In genomic region chr15:67130166-67130565, GRCh38 we compare ENCODE assay signal across 16 cellular contexts.
DNase-seq lines count a peak whose midpoint lies in the region; ATAC-seq lines count a peak whose summit lies in the region.
"Had no signal": no experiment of that assay in that cellular context is flagged by ENCODE, and none has a peak within 500 bp of the region (broad histone marks: within the 10 kb centered on the region; RNA-seq: fewer than 3 reads in every experiment).

No MANE protein-coding gene starts in this region.

- no peak overlapping the region for H3K4me3 Mint-ChIP-seq in T-helper 2 cell treated with Interferon-gamma antibody and Interleukin-4, amounts not matched to agents 5 μg/mL and 100 μg/mL, for 36 hours
- H3K4me3 Mint-ChIP-seq in T-helper 17 cell (peak overlapping the region; percentile 33), memory B cell (no peak overlapping the region)

- H3K4me3 ChIP-seq in subcutaneous abdominal adipose tissue (ENCODE audit: low read depth in 1 of 5, low read length in 5 of 5): no peak overlapping the region
- H3K4me3 ChIP-seq: colonic mucosa, MG63 had no signal

- H3K4me1 ChIP-seq in subcutaneous abdominal adipose tissue (ENCODE audit: control insufficient read depth in 5 of 5, insufficient read depth in 5 of 5, low read length in 5 of 5): peaks cover 19 to 81% (median 69%) of the 10 kb centered on the region in 5 donors

- H3K27me3 ChIP-seq in subcutaneous abdominal adipose tissue (ENCODE audit: control insufficient read depth in 5 of 5, insufficient read depth in 4 of 5, low read length in 5 of 5): peaks cover 0 to 3% (median 0%) of the 10 kb centered on the region in 5 donors
- H3K27me3 ChIP-seq: colonic mucosa, MG63 had no signal

- H3K27me3 Mint-ChIP-seq in T-helper 2 cell treated with Interferon-gamma antibody and Interleukin-4, amounts not matched to agents 5 μg/mL and 100 μg/mL, for 36 hours (ENCODE audit: low read depth): no peaks in the 10 kb centered on the region
- H3K27me3 Mint-ChIP-seq in T-helper 17 cell (no peaks in the 10 kb centered on the region), memory B cell (no peaks in the 10 kb centered on the region)

- H3K9me3 ChIP-seq in T-helper 17 cell (ENCODE audit: control insufficient read depth, low read length, poor library complexity, severe bottlenecking): no peaks in the 10 kb centered on the region
- peaks cover 0 to 2% (median 0%) of the 10 kb centered on the region in 5 donors for H3K9me3 ChIP-seq in subcutaneous abdominal adipose tissue (ENCODE audit: control insufficient read depth in 5 of 5, low read length in 5 of 5)
- H3K9me3 ChIP-seq: colonic mucosa, MG63 had no signal

- ATAC-seq in T-helper 17 cell (no peak), memory B cell (ENCODE audit: low read depth) (no peak), HG02623 (IDR thresholded peaks at IDR 0.05; ENCODE audit: unreplicated experiment) (no peak), HG02763 (IDR thresholded peaks at IDR 0.05; ENCODE audit: unreplicated experiment) (no peak)

- peak overlapping the region; percentile 39 for H3K27ac ChIP-seq in subcutaneous abdominal adipose tissue (ENCODE audit: low read depth, low read length)
- H3K27ac ChIP-seq: colonic mucosa had no signal

- H3K27ac Mint-ChIP-seq in T-helper 2 cell treated with Interferon-gamma antibody and Interleukin-4, amounts not matched to agents 5 μg/mL and 100 μg/mL, for 36 hours: peak overlapping the region; percentile 41
- peak overlapping the region; percentile 100 for H3K27ac Mint-ChIP-seq in T-helper 17 cell
- H3K27ac Mint-ChIP-seq in memory B cell: peak overlapping the region; percentile 58

- H3K4me1 Mint-ChIP-seq in T-helper 2 cell treated with Interferon-gamma antibody and Interleukin-4, amounts not matched to agents 5 μg/mL and 100 μg/mL, for 36 hours (ENCODE audit: low read depth): peaks cover 71% of the 10 kb centered on the region
- H3K4me1 Mint-ChIP-seq in T-helper 17 cell (peaks cover 71% of the 10 kb centered on the region), memory B cell (peaks cover 73% of the 10 kb centered on the region)

- peak overlapping the region in 2 of 5 donors; percentile 1 to 35 for H3K9ac ChIP-seq in subcutaneous abdominal adipose tissue (ENCODE audit: low read length in 5 of 5)

- H3K36me3 Mint-ChIP-seq in T-helper 2 cell treated with Interferon-gamma antibody and Interleukin-4, amounts not matched to agents 5 μg/mL and 100 μg/mL, for 36 hours (ENCODE audit: low read depth): peaks cover 15% of the 10 kb centered on the region
- H3K36me3 Mint-ChIP-seq in T-helper 17 cell (ENCODE audit: low read depth) (peaks cover 3% of the 10 kb centered on the region), memory B cell (peaks cover 5% of the 10 kb centered on the region)

- H3K9me3 Mint-ChIP-seq in T-helper 2 cell treated with Interferon-gamma antibody and Interleukin-4, amounts not matched to agents 5 μg/mL and 100 μg/mL, for 36 hours: no peaks in the 10 kb centered on the region
- no peaks in the 10 kb centered on the region for H3K9me3 Mint-ChIP-seq in memory B cell

- peaks cover 0 to 9% (median 0%) of the 10 kb centered on the region in 5 donors for H3K36me3 ChIP-seq in subcutaneous abdominal adipose tissue (ENCODE audit: control insufficient read depth in 5 of 5, insufficient read depth in 5 of 5, low read length in 5 of 5)
- H3K36me3 ChIP-seq: colonic mucosa had no signal

- no peak for DNase-seq in T-helper 2 cell treated with Interferon-gamma antibody and Interleukin-4, amounts not matched to agents 5 μg/mL and 100 μg/mL, for 36 hours (ENCODE audit: low spot score)
- DNase-seq in T-helper 2 cell (no peak), T-helper 17 cell (no peak), memory B cell (ENCODE audit: low spot score in 2 of 2) (no peak), NCI-H2171 treated with DMSO at 0.1 percent for 48 hours (lab: John Stamatoyannopoulos, UW) (no peak)
- DNase-seq: 8988T; colonic mucosa; foreskin melanocyte; left ventricle myocardium superior; MG63; NCI-H446; NK-92 treated with Interleukin-12 subunit alpha and Interleukin-12 subunit beta, amount 100 ng/mL, for 24 hours; small intestine had no signal

Comparison
In these comparisons a context has a peak if more than half of its experiments do, and no peak if none do; other contexts are left out.
1. H3K27ac Mint-ChIP-seq: peak in every context shown above with its lines; median percentile 100 in T-helper 17 cell; 58 in memory B cell; 41 in T-helper 2 cell treated with Interferon-gamma antibody and Interleukin-4, amounts not matched to agents 5 μg/mL and 100 μg/mL, for 36 hours.